ENCODE assay signal across 36 cellular contexts in genomic region chr3:24386458-24386857, GRCh38.
"Had no signal": no experiment of that assay in that cellular context is flagged by ENCODE, and none has a peak within 500 bp of the region (broad histone marks: within the 10 kb centered on the region; RNA-seq: fewer than 3 reads in every experiment).

No MANE protein-coding gene starts in this region.

- ATAC-seq: activated CD8-positive, alpha-beta memory T cell treated with anti-CD3 and anti-CD28 coated beads, Interleukin-2, amount 10 ng/mL, durations not matched to agents 7 days and 5 days; body of pancreas had no signal

- H3K4me1 Mint-ChIP-seq: activated B cell treated with CpG ODN at 0.5 μM for 24 hours; activated CD4-positive, alpha-beta memory T cell treated with anti-CD3 and anti-CD28 coated beads, Interleukin-2, amount 10 ng/mL, durations not matched to agents 7 days and 5 days; activated CD8-positive, alpha-beta memory T cell treated with anti-CD3 and anti-CD28 coated beads, Interleukin-2, amount 10 ng/mL, durations not matched to agents 7 days and 5 days; activated naive CD4-positive, alpha-beta T cell treated with anti-CD3 and anti-CD28 coated beads, Interleukin-2, amount 50 U/mL, for 24 hours; activated naive CD8-positive, alpha-beta T cell treated with anti-CD3 and anti-CD28 coated beads, Interleukin-2, amount 10 ng/mL, durations not matched to agents 7 days and 5 days; IgD-negative memory B cell had no signal

- H3K27me3 Mint-ChIP-seq: activated B cell treated with CpG ODN at 0.5 μM for 24 hours; activated CD4-positive, alpha-beta memory T cell treated with anti-CD3 and anti-CD28 coated beads, Interleukin-2, amount 10 ng/mL, durations not matched to agents 7 days and 5 days; activated CD8-positive, alpha-beta memory T cell treated with anti-CD3 and anti-CD28 coated beads, Interleukin-2, amount 10 ng/mL, durations not matched to agents 7 days and 5 days; activated naive CD4-positive, alpha-beta T cell treated with anti-CD3 and anti-CD28 coated beads, Interleukin-2, amount 50 U/mL, for 24 hours; activated naive CD8-positive, alpha-beta T cell treated with anti-CD3 and anti-CD28 coated beads, Interleukin-2, amount 10 ng/mL, durations not matched to agents 7 days and 5 days; IgD-negative memory B cell had no signal

- H3K27ac ChIP-seq: body of pancreas, PC-9, RWPE1, VCaP had no signal

- H3K9me2 ChIP-seq: SK-N-SH had no signal

- H3K36me3 Mint-ChIP-seq: activated CD8-positive, alpha-beta memory T cell treated with anti-CD3 and anti-CD28 coated beads, Interleukin-2, amount 10 ng/mL, durations not matched to agents 7 days and 5 days; activated naive CD4-positive, alpha-beta T cell treated with anti-CD3 and anti-CD28 coated beads, Interleukin-2, amount 50 U/mL, for 24 hours; activated naive CD8-positive, alpha-beta T cell treated with anti-CD3 and anti-CD28 coated beads, Interleukin-2, amount 10 ng/mL, durations not matched to agents 7 days and 5 days; IgD-negative memory B cell had no signal

- H3K27me3 ChIP-seq: body of pancreas, breast epithelium, MG63 had no signal

- H3K9me3 ChIP-seq: body of pancreas, breast epithelium, MG63, SK-N-SH had no signal

- H3K9ac ChIP-seq: SK-N-SH had no signal

- H3K4me3 Mint-ChIP-seq: activated B cell treated with CpG ODN at 0.5 μM for 24 hours; activated CD4-positive, alpha-beta memory T cell treated with anti-CD3 and anti-CD28 coated beads, Interleukin-2, amount 10 ng/mL, durations not matched to agents 7 days and 5 days; activated CD8-positive, alpha-beta memory T cell treated with anti-CD3 and anti-CD28 coated beads, Interleukin-2, amount 10 ng/mL, durations not matched to agents 7 days and 5 days; activated naive CD4-positive, alpha-beta T cell treated with anti-CD3 and anti-CD28 coated beads, Interleukin-2, amount 50 U/mL, for 24 hours; activated naive CD8-positive, alpha-beta T cell treated with anti-CD3 and anti-CD28 coated beads, Interleukin-2, amount 10 ng/mL, durations not matched to agents 7 days and 5 days; IgD-negative memory B cell had no signal

- H3K4me3 ChIP-seq: body of pancreas, breast epithelium, MG63, PC-9 had no signal

- H3K36me3 ChIP-seq: breast epithelium, MG63 had no signal

- H3K4me2 ChIP-seq: PC-9, SK-N-SH had no signal

- H3K9me3 Mint-ChIP-seq: activated B cell treated with CpG ODN at 0.5 μM for 24 hours; activated CD4-positive, alpha-beta memory T cell treated with anti-CD3 and anti-CD28 coated beads, Interleukin-2, amount 10 ng/mL, durations not matched to agents 7 days and 5 days; activated naive CD4-positive, alpha-beta T cell treated with anti-CD3 and anti-CD28 coated beads, Interleukin-2, amount 50 U/mL, for 24 hours; activated naive CD8-positive, alpha-beta T cell treated with anti-CD3 and anti-CD28 coated beads, Interleukin-2, amount 10 ng/mL, durations not matched to agents 7 days and 5 days; IgD-negative memory B cell had no signal

- H3K27ac Mint-ChIP-seq: activated B cell treated with CpG ODN at 0.5 μM for 24 hours; activated CD4-positive, alpha-beta memory T cell treated with anti-CD3 and anti-CD28 coated beads, Interleukin-2, amount 10 ng/mL, durations not matched to agents 7 days and 5 days; activated CD8-positive, alpha-beta memory T cell treated with anti-CD3 and anti-CD28 coated beads, Interleukin-2, amount 10 ng/mL, durations not matched to agents 7 days and 5 days; activated naive CD4-positive, alpha-beta T cell treated with anti-CD3 and anti-CD28 coated beads, Interleukin-2, amount 50 U/mL, for 24 hours; activated naive CD8-positive, alpha-beta T cell treated with anti-CD3 and anti-CD28 coated beads, Interleukin-2, amount 10 ng/mL, durations not matched to agents 7 days and 5 days; IgD-negative memory B cell had no signal

- DNase-seq: activated B cell treated with CpG ODN at 0.5 μM for 24 hours; activated CD4-positive, alpha-beta memory T cell treated with anti-CD3 and anti-CD28 coated beads, Interleukin-2, amount 10 ng/mL, durations not matched to agents 7 days and 5 days; activated CD4-positive, alpha-beta T cell treated with anti-CD3 and anti-CD28 coated beads for 1 hour; activated CD4-positive, alpha-beta T cell treated with anti-CD3 and anti-CD28 coated beads for 48 hours; activated CD8-positive, alpha-beta memory T cell treated with anti-CD3 and anti-CD28 coated beads for 24 hours; activated CD8-positive, alpha-beta memory T cell treated with anti-CD3 and anti-CD28 coated beads, Interleukin-2, amount 10 ng/mL, durations not matched to agents 7 days and 5 days; activated CD8-positive, alpha-beta memory T cell treated with anti-CD3 and anti-CD28 coated beads, Interleukin-2, amount 50 U/mL, for 48 hours; activated effector memory CD4-positive, alpha-beta T cell treated with anti-CD3 and anti-CD28 coated beads, Interleukin-2, amount 50 U/mL, for 16 hours; activated naive CD4-positive, alpha-beta T cell treated with Interleukin-2 at 50 U/mL for 16 hours; activated naive CD8-positive, alpha-beta T cell treated with anti-CD3 and anti-CD28 coated beads, Interleukin-2, amount 10 ng/mL, durations not matched to agents 7 days and 5 days; activated T-cell treated with anti-CD3 and anti-CD28 coated beads, Interleukin-2, amount 50 U/mL, for 48 hours; amygdala; body of pancreas; Karpas-422; KBM-7; MG63; NCI-H1048; NCI-H1105 treated with DMSO at 0.1 percent for 48 hours; NCI-H1436; NCI-H1694; NCI-H1930; NCI-H2081 treated with DMSO at 0.1 percent for 48 hours; NCI-H345; NCI-H524 treated with DMSO at 0.1 percent for 48 hours; NK-92 treated with Interleukin-12 subunit alpha and Interleukin-12 subunit beta, amount 100 ng/mL, for 24 hours; PC-9; Right ventricle myocardium superior; SK-N-SH; T-helper 1 cell; T-helper 2 cell; T-helper 9 cell had no signal

- H2AFZ ChIP-seq: PC-9 had no signal
